Comparison of ENCODE assay signal across 9 cellular contexts in the genomic region with DNA sequence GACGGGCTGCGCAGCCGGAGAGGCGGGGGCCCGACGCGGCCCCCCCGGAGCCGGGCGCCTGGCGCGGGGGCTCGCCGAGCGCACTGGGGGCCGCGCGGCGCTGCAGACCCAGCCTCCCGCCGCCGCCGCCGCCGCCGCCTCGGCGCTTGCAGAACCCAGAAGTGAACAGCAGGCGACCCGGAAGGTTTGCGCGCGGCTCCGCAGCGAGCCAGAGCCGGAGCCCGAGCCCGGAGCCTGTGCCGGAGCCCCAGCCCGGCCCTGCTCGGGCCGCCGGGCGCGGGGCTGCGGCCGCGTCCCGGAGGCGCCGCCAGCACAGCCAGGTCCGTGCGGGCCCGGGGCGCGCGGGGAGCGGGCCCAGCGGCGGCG. TPM values are rescaled to one million over a fixed set of nuclear protein-coding genes. Genes with fewer than 3 reads are reported as not detected.
DNase-seq lines count a peak whose midpoint lies in the region; ATAC-seq, FAIRE-seq and TF ChIP-seq lines count a peak whose summit lies in the region.
"Had no signal": no experiment of that assay in that cellular context is flagged by ENCODE, and none has a peak within 500 bp of the region (broad histone marks: within the 10 kb centered on the region; RNA-seq: fewer than 3 reads in every experiment).

ZNF362 (plus strand) TSS at position 158 of the 366 bp plus-strand sequence. CDS start 14,083 bp downstream, outside the sequence.

- no peaks in the 10 kb centered on the region for H3K9me3 Mint-ChIP-seq in activated naive CD4-positive, alpha-beta T cell treated with anti-CD3 and anti-CD28 coated beads for 36 hours

- intact Hi-C loops in activated naive CD4-positive, alpha-beta T cell treated with anti-CD3 and anti-CD28 coated beads for 36 hours (cut with micrococcal nuclease), result loop anchor here (5.0 kb wide), 3 partner anchors 74 to 216 kb away; partner anchors contain the start of genes TRIM62 and ZSCAN20

- H3K27ac ChIP-seq in SK-N-SH (ENCODE audit: low read depth in 2 of 2, low read length in 1 of 2), result peak within 1 kb of the TSS; percentile 84 to 94

- no peaks in the 10 kb centered on the region for H3K27me3 ChIP-seq in SK-N-SH (ENCODE audit: insufficient read depth)
- H3K27me3 ChIP-seq in neuron (ENCODE audit: insufficient read depth, low read length), result no peaks in the 10 kb centered on the region

- peak; percentile 63 for ATAC-seq in HG03571 (IDR thresholded peaks at IDR 0.05; ENCODE audit: unreplicated experiment)

- H4K20me1 ChIP-seq in SK-N-SH (ENCODE audit: insufficient read depth), result peaks cover 14% of the 10 kb centered on the region

- H3K4me2 ChIP-seq in SK-N-SH, result peak within 1 kb of the TSS; percentile 98

- FAIRE-seq in frontal cortex (lab: Jason Lieb, UNC), result no peak
- FAIRE-seq: G401.6 had no signal

- H3K4me3 ChIP-seq in SK-N-SH (ENCODE audit: low read depth in 2 of 2, low read length in 1 of 2) (peak within 1 kb of the TSS; percentile 73 to 86), neuron (ENCODE audit: low read length) (peak within 1 kb of the TSS; percentile 92)

- H3K27me3 Mint-ChIP-seq in activated naive CD4-positive, alpha-beta T cell treated with anti-CD3 and anti-CD28 coated beads for 36 hours (ENCODE audit: low read depth), result no peaks in the 10 kb centered on the region

- H3K9me3 ChIP-seq in SK-N-SH, result no peaks in the 10 kb centered on the region
- H3K9me3 ChIP-seq in neuron (ENCODE audit: low read length), result no peaks in the 10 kb centered on the region

- peaks cover 1% of the 10 kb centered on the region for H3K36me3 Mint-ChIP-seq in activated naive CD4-positive, alpha-beta T cell treated with anti-CD3 and anti-CD28 coated beads for 36 hours (ENCODE audit: low read depth)

- peak within 1 kb of the TSS; percentile 96 for H3K4me3 Mint-ChIP-seq in activated naive CD4-positive, alpha-beta T cell treated with anti-CD3 and anti-CD28 coated beads for 36 hours

- H3K4me1 Mint-ChIP-seq in activated naive CD4-positive, alpha-beta T cell treated with anti-CD3 and anti-CD28 coated beads for 36 hours (ENCODE audit: low read depth), result peaks cover 33% of the 10 kb centered on the region

- no peaks in the 10 kb centered on the region for H3K9me2 ChIP-seq in SK-N-SH

- CTCF ChIA-PET in SK-N-SH (lab: Yijun Ruan, JAX), result interaction anchor here (1.8 kb wide), 1 partner anchor 39 kb away, joined by 6 read pairs; no protein-coding TSS in a partner anchor
- CTCF ChIA-PET in activated naive CD4-positive, alpha-beta T cell treated with anti-CD3 and anti-CD28 coated beads for 36 hours (lab: Charles Lee), result no interaction called here

- no peak for TF ChIP-seq EP300 in SK-N-SH (IDR thresholded peaks at IDR 0.05; ENCODE audit: borderline replicate concordance in 1 of 2, low read depth in 1 of 2, low read length in 1 of 2)

- POLR2A ChIA-PET in SK-N-SH (lab: Yijun Ruan, JAX), result no interaction called here

- peaks cover 9% of the 10 kb centered on the region for H3F3A ChIP-seq in SK-N-SH (replicated peaks; ENCODE audit: insufficient read depth)

- peak within 1 kb of the TSS; percentile 91 for H3K27ac Mint-ChIP-seq in activated naive CD4-positive, alpha-beta T cell treated with anti-CD3 and anti-CD28 coated beads for 36 hours

- H3K36me3 ChIP-seq in SK-N-SH (replicated peaks in 1 of 2; ENCODE audit: control insufficient read depth in 1 of 2, insufficient read depth in 2 of 2, low read length in 1 of 2) (no peaks in the 10 kb centered on the region), neuron (ENCODE audit: insufficient read depth, low read length) (no peaks in the 10 kb centered on the region)

- peak within 1 kb of the TSS; percentile 85 for H3K9ac ChIP-seq in SK-N-SH

- no peak for TF ChIP-seq CTCF in SK-N-SH (IDR thresholded peaks at IDR 0.05)
- TF ChIP-seq CTCF in subcutaneous adipose tissue (IDR thresholded peaks at IDR 0.05; ENCODE audit: low read depth), result no peak

- TF ChIP-seq RAD21 in SK-N-SH (IDR thresholded peaks at IDR 0.05; ENCODE audit: low read length), result no peak

- peaks cover 45% of the 10 kb centered on the region for H3K79me2 ChIP-seq in SK-N-SH (ENCODE audit: insufficient read depth)

- no CpG with 5 or more reads among the region's 61 CpGs for WGBS in SK-N-SH (ENCODE audit: low lambda C conversion rate)

- DNase-seq in NCI-H1417 (lab: John Stamatoyannopoulos, UW) (peak; percentile 56 to 65 (median 56)), NCI-H1417 treated with DMSO at 0.1 percent for 48 hours (lab: John Stamatoyannopoulos, UW) (no peak), SK-N-SH (no peak), frontal cortex (ENCODE audit: low spot score in 2 of 2) (peak in 1 of 2 donors; percentile 66)
- DNase-seq in activated naive CD4-positive, alpha-beta T cell treated with anti-CD3 and anti-CD28 coated beads for 36 hours, result peak; percentile 64

- peaks cover 16 to 39% of the 10 kb centered on the region in 2 experiments; a peak in 3 of 4 replicates for H3K4me1 ChIP-seq in SK-N-SH (ENCODE audit: control insufficient read depth in 1 of 2, insufficient read depth in 2 of 2, low read depth in 1 of 2, low read length in 1 of 2)
- H3K4me1 ChIP-seq in neuron (ENCODE audit: insufficient read depth, low read length), result peaks cover 35% of the 10 kb centered on the region

- H2AFZ ChIP-seq in SK-N-SH (ENCODE audit: low read depth), result peak within 1 kb of the TSS; percentile 76
- peak within 1 kb of the TSS; percentile 27 for H2AFZ ChIP-seq in neuron (ENCODE audit: low read depth, low read length)

TF ChIP-seq in SK-N-SH, 30 proteins besides CTCF, POLR2A, EP300 and RAD21:
- no peak for TF ChIP-seq REST (IDR thresholded peaks at IDR 0.05; ENCODE audit: low read depth, low read length)
- no peak for TF ChIP-seq FOXJ3 (CRISPR knock-in tag; IDR thresholded peaks at IDR 0.05)
- TF ChIP-seq RXRA (IDR thresholded peaks at IDR 0.05; ENCODE audit: borderline replicate concordance, low read depth), result no peak
- peak; percentile 58; the same call in 1 of the 2 replicates for TF ChIP-seq TAF1 (IDR thresholded peaks at IDR 0.05; ENCODE audit: borderline replicate concordance, low read depth, low read length)
- TF ChIP-seq ELF1 (IDR thresholded peaks at IDR 0.05), result no peak
- TF ChIP-seq GABPA (IDR thresholded peaks at IDR 0.05; ENCODE audit: low read depth), result peak; percentile 67
- no peak for TF ChIP-seq RCOR1 (IDR thresholded peaks at IDR 0.05; ENCODE audit: low read length)
- TF ChIP-seq GATA2 (CRISPR knock-in tag; IDR thresholded peaks at IDR 0.05), result no peak
- no peak for TF ChIP-seq SMC3 (IDR thresholded peaks at IDR 0.05; ENCODE audit: low read depth, low read length)
- no peak for TF ChIP-seq FOSL2 (IDR thresholded peaks at IDR 0.05; ENCODE audit: borderline replicate concordance, low read depth)

RNA-seq across cellular contexts. Expression of gene ZNF362, which starts in this region (rescaled TPM):
- polyA plus RNA-seq in SK-N-SH (2012; rRNA removed), result 13.7 and 17.1 TPM in 2 replicates
- polyA plus RNA-seq in SK-N-SH (2012; cell fraction: cytosol; rRNA removed), result 5.4 and 10.2 TPM in 2 replicates
- polyA plus RNA-seq in SK-N-SH (2012; cell fraction: nucleus; rRNA removed), result 19.2 and 37.2 TPM in 2 replicates
- 1 to 10 TPM; 8.1 to 8.8 TPM for total RNA-seq in activated naive CD4-positive, alpha-beta T cell treated with anti-CD3 and anti-CD28 coated beads for 36 hours
- total RNA-seq in frontal cortex (13.9 TPM), subcutaneous adipose tissue (10 to 100 TPM in 3 of 4 donors, 1 to 10 TPM in 1; 8.2 to 16.6 (median 11.1) TPM)

Comparison
In these comparisons a context has a peak if more than half of its experiments do, and no peak if none do; other contexts are left out.
1. DNase-seq: peak in NCI-H1417 (3 of 3) and activated naive CD4-positive, alpha-beta T cell treated with anti-CD3 and anti-CD28 coated beads for 36 hours (single experiment); none in NCI-H1417 treated with DMSO at 0.1 percent for 48 hours (single experiment) and SK-N-SH (single experiment).